In genomic region chr3:176755552-176755951, GRCh38 we compare ENCODE assay signal across 25 cellular contexts.
DNase-seq lines count a peak whose midpoint lies in the region; ATAC-seq, FAIRE-seq and TF ChIP-seq lines count a peak whose summit lies in the region.
"Had no signal": no experiment of that assay in that cellular context is flagged by ENCODE, and none has a peak within 500 bp of the region (broad histone marks: within the 10 kb centered on the region; RNA-seq: fewer than 3 reads in every experiment).

No MANE protein-coding gene starts in this region.

- FAIRE-seq in islet of Langerhans (lab: Jason Lieb, UNC) = peak; percentile 43
- FAIRE-seq: astrocyte, GM12891, HepG2 had no signal

- POLR2A ChIA-PET in HEK293T (lab: Yijun Ruan, JAX) = no interaction called here

- CTCF ChIA-PET in HEK293T (lab: Yijun Ruan, JAX) = no interaction called here

- DNase-seq in HEK293T (ENCODE audit: extremely low spot score) = no peak
- DNase-seq: activated CD4-positive, alpha-beta T cell treated with anti-CD3 and anti-CD28 coated beads, Interleukin-2, amount 50 U/mL, for 4 hours; activated CD4-positive, CD25-positive, alpha-beta regulatory T cell; activated naive CD4-positive, alpha-beta T cell; activated naive CD8-positive, alpha-beta T cell treated with anti-CD3 and anti-CD28 coated beads, Interleukin-2, amount 50 U/mL, for 24 hours; activated T-cell treated with anti-CD3 and anti-CD28 coated beads, Interleukin-2, amount 50 U/mL, for 72 hours; DMS153; effector memory CD4-positive, alpha-beta T cell; H7; Karpas-422; PC-3; sigmoid colon; SK-N-SH; stimulated activated CD4-positive, alpha-beta T cell treated with anti-CD3 and anti-CD28 coated beads, Interleukin-12 subunit alpha, Interleukin-12 subunit beta, amount 100 ng/mL, for 4 hours; stimulated activated CD4-positive, alpha-beta T cell treated with anti-CD3 and anti-CD28 coated beads, Interleukin-4, amount 100 ng/mL, for 24 hours; transverse colon had no signal

- ATAC-seq in GM19438 (IDR thresholded peaks at IDR 0.05; ENCODE audit: low read depth, unreplicated experiment) (peak; percentile 48), HG02763 (IDR thresholded peaks at IDR 0.05; ENCODE audit: unreplicated experiment) (peak; percentile 40), HG03432 (IDR thresholded peaks at IDR 0.05; ENCODE audit: unreplicated experiment) (peak; percentile 58), GM18873 (IDR thresholded peaks at IDR 0.05; ENCODE audit: low FRiP score, unreplicated experiment) (no peak)
- no peak for ATAC-seq in activated CD4-positive, CD25-positive, alpha-beta regulatory T cell treated with anti-CD3 and anti-CD28 coated beads, Interleukin-2, amount 50 U/mL, for 24 hours
- ATAC-seq: activated naive CD8-positive, alpha-beta T cell treated with anti-CD3 and anti-CD28 coated beads, Interleukin-2, amount 50 U/mL, for 24 hours; activated T-cell treated with anti-CD3 and anti-CD28 coated beads, Interleukin-2, amount 50 U/mL, for 72 hours; HepG2; PC-3 had no signal

TF ChIP-seq in HEK293T, 16 proteins besides CTCF, POLR2A, EP300 and RAD21:
- TF ChIP-seq TARDBP (IDR thresholded peaks at IDR 0.05) = no peak
- no peak for TF ChIP-seq BHLHE40 (IDR thresholded peaks at IDR 0.05; ENCODE audit: borderline replicate concordance)
- no peak for TF ChIP-seq SUZ12 (IDR thresholded peaks at IDR 0.05)
- no peak for TF ChIP-seq LEF1 (IDR thresholded peaks at IDR 0.05; ENCODE audit: borderline replicate concordance)
- TF ChIP-seq NFRKB (IDR thresholded peaks at IDR 0.05) = no peak
- TF ChIP-seq, protein P1, sequence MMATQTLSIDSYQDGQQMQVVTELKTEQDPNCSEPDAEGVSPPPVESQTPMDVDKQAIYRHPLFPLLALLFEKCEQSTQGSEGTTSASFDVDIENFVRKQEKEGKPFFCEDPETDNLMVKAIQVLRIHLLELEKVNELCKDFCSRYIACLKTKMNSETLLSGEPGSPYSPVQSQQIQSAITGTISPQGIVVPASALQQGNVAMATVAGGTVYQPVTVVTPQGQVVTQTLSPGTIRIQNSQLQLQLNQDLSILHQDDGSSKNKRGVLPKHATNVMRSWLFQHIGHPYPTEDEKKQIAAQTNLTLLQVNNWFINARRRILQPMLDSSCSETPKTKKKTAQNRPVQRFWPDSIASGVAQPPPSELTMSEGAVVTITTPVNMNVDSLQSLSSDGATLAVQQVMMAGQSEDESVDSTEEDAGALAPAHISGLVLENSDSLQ (IDR thresholded peaks at IDR 0.05) = no peak
- no peak for TF ChIP-seq L3MBTL2 (conservative IDR thresholded peaks at IDR 0.05)

Comparison
In these comparisons a context has a peak if more than half of its experiments do, and no peak if none do; other contexts are left out.
1. ATAC-seq: peak in GM19438 (single experiment), HG02763 (single experiment) and HG03432 (single experiment); none in GM18873 (single experiment) and activated CD4-positive, CD25-positive, alpha-beta regulatory T cell treated with anti-CD3 and anti-CD28 coated beads, Interleukin-2, amount 50 U/mL, for 24 hours (0 of 2).